ENCODE assay signal across 16 cellular contexts in the genomic region with DNA sequence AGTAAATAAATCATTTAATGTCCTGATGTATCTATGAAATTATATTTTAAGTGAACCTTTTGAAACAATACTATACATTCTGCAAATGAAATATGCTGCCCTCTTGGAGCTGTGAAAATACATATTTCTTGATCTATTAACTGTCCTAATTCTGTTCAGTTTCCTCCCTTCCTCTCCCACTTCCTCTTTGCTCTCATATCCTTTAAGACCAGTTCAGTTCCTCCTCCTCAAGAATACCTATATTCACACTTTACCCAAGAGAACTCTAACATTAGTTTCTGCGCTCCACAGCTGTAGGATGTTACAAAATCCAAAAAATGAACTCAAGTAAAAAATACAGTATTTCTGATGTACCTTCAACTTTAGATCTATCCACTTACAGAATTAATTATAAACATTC. TPM values are rescaled to one million over a fixed set of nuclear protein-coding genes. Genes with fewer than 3 reads are reported as not detected.
DNase-seq lines count a peak whose midpoint lies in the region; ATAC-seq and TF ChIP-seq lines count a peak whose summit lies in the region.
"Had no signal": no experiment of that assay in that cellular context is flagged by ENCODE, and none has a peak within 500 bp of the region (broad histone marks: within the 10 kb centered on the region; RNA-seq: fewer than 3 reads in every experiment).

No MANE protein-coding gene starts in this region.

- DNase-seq in NOMO-1 (lab: John Stamatoyannopoulos, UW; ENCODE audit: unreplicated experiment in 2 of 2) (peak; percentile 35 to 73), retina (no peak), SK-N-SH (no peak), PC-9 (no peak)
- no peak for DNase-seq in central memory CD8-positive, alpha-beta T cell (ENCODE audit: low spot score in 2 of 2)
- DNase-seq: activated CD4-positive, alpha-beta T cell treated with anti-CD3 and anti-CD28 coated beads for 1 hour; activated effector memory CD4-positive, alpha-beta T cell treated with anti-CD3 and anti-CD28 coated beads, Interleukin-2, amount 50 U/mL, for 16 hours; brain microvascular endothelial cell; glutamatergic neuron; GOT3; kidney glomerular epithelial cell; NCI-H1105; SJCRH30 had no signal

- BruUV-seq in PC-9 (replicated peaks; lab: Mats Ljungman, UMichigan): no TSS peak

- peak overlapping the region; percentile 12 for H3K4me3 Mint-ChIP-seq in central memory CD8-positive, alpha-beta T cell

- no peak for TF ChIP-seq RAD21 in SK-N-SH (IDR thresholded peaks at IDR 0.05; ENCODE audit: low read length)

- peaks cover 0 to 7% (median 0%) of the 10 kb centered on the region in 11 experiments; a peak in 6 of 22 replicates for H3K36me3 ChIP-seq in BLaER1 treated with 17β-estradiol and CSF1 and Interleukin-3, amounts not matched to agents 10 nM and 100 nM
- no peaks in the 10 kb centered on the region for H3K36me3 ChIP-seq in SK-N-SH (replicated peaks in 1 of 2; ENCODE audit: control insufficient read depth in 1 of 2, insufficient read depth in 2 of 2, low read length in 1 of 2)
- no peaks in the 10 kb centered on the region for H3K36me3 ChIP-seq in PC-9 (ENCODE audit: low read depth)
- H3K36me3 ChIP-seq: brain microvascular endothelial cell, SJCRH30 had no signal

- H3F3A ChIP-seq in SK-N-SH (replicated peaks; ENCODE audit: insufficient read depth) (peaks cover 4% of the 10 kb centered on the region), PC-9 (ENCODE audit: insufficient read depth, low read depth) (0 out of 2 replicates have a peak, but pooled peaks cover 5% of the 10 kb centered on the region)

- H4K20me1 ChIP-seq in BLaER1 treated with 17β-estradiol and CSF1 and Interleukin-3, amounts not matched to agents 10 nM and 100 nM: peaks cover 4 to 95% (median 29%) of the 10 kb centered on the region in 11 experiments; a peak in 16 of 22 replicates
- H4K20me1 ChIP-seq in SK-N-SH (ENCODE audit: insufficient read depth) (peaks cover 15% of the 10 kb centered on the region; the same call in 1 of the 2 replicates), PC-9 (ENCODE audit: insufficient read depth) (peaks cover 16% of the 10 kb centered on the region; the same call in 1 of the 2 replicates)

- intact Hi-C loops in PC-9 (cut with micrococcal nuclease; ENCODE audit: unreplicated experiment): no loop called here

- peaks cover 55 to 73% (median 68%) of the 10 kb centered on the region in 10 experiments for H3K4me1 ChIP-seq in BLaER1 treated with 17β-estradiol and CSF1 and Interleukin-3, amounts not matched to agents 10 nM and 100 nM
- H3K4me1 ChIP-seq in SK-N-SH (ENCODE audit: control insufficient read depth in 1 of 2, insufficient read depth in 2 of 2, low read depth in 1 of 2, low read length in 1 of 2) (peaks cover 4 to 11% of the 10 kb centered on the region in 2 experiments), PC-9 (replicated peaks; ENCODE audit: insufficient read depth) (peaks cover 15% of the 10 kb centered on the region)
- H3K4me1 ChIP-seq: SJCRH30 had no signal

- ATAC-seq in GM18511 (IDR thresholded peaks at IDR 0.05; ENCODE audit: unreplicated experiment) (peak; percentile 42), GM21381 (IDR thresholded peaks at IDR 0.05; ENCODE audit: unreplicated experiment) (no peak)
- no peak for ATAC-seq in central memory CD8-positive, alpha-beta T cell (replicated peaks; ENCODE audit: extremely low read depth, poor library complexity, severe bottlenecking)

- WGBS in SK-N-SH (ENCODE audit: low lambda C conversion rate): 98% methylated on average over 1 of the region's 1 CpG

- peaks cover 0 to 23% (median 7%) of the 10 kb centered on the region in 11 experiments; a peak in 11 of 22 replicates for H3K9me3 ChIP-seq in BLaER1 treated with 17β-estradiol and CSF1 and Interleukin-3, amounts not matched to agents 10 nM and 100 nM (replicated peaks in 1 of 11)
- H3K9me3 ChIP-seq in SK-N-SH (no peaks in the 10 kb centered on the region), PC-9 (ENCODE audit: insufficient read depth, low read depth) (no peaks in the 10 kb centered on the region)
- H3K9me3 ChIP-seq: SJCRH30 had no signal

- POLR2A ChIA-PET in SK-N-SH (lab: Yijun Ruan, JAX): no interaction called here
- POLR2A ChIA-PET in PC-9 (lab: Charles Lee; ENCODE audit: unreplicated experiment): no interaction called here

- H3K4me2 ChIP-seq in BLaER1 treated with 17β-estradiol and CSF1 and Interleukin-3, amounts not matched to agents 10 nM and 100 nM: peak overlapping the region; percentile 56 to 85 (median 71)
- H3K4me2 ChIP-seq in SK-N-SH: no peak overlapping the region
- H3K4me2 ChIP-seq in PC-9: no peak overlapping the region

- H3K9me2 ChIP-seq in SK-N-SH (no peaks in the 10 kb centered on the region), PC-9 (ENCODE audit: insufficient read depth) (no peaks in the 10 kb centered on the region)

- peak overlapping the region in 1 of 11 experiments; percentile 30; a peak in 3 of 22 replicates for H3K9ac ChIP-seq in BLaER1 treated with 17β-estradiol and CSF1 and Interleukin-3, amounts not matched to agents 10 nM and 100 nM
- no peak overlapping the region for H3K9ac ChIP-seq in SK-N-SH

- H3K4me1 Mint-ChIP-seq in central memory CD8-positive, alpha-beta T cell: peaks cover 66% of the 10 kb centered on the region

- H3K79me2 ChIP-seq in SK-N-SH (ENCODE audit: insufficient read depth): peaks cover 99% of the 10 kb centered on the region
- H3K79me2 ChIP-seq in PC-9 (ENCODE audit: low read depth): peaks cover 90% of the 10 kb centered on the region

- no peaks in the 10 kb centered on the region for H3K27me3 ChIP-seq in BLaER1 treated with 17β-estradiol and CSF1 and Interleukin-3, amounts not matched to agents 10 nM and 100 nM
- no peaks in the 10 kb centered on the region for H3K27me3 ChIP-seq in SK-N-SH (ENCODE audit: insufficient read depth)
- H3K27me3 ChIP-seq in PC-9 (ENCODE audit: insufficient read depth, low read depth): no peaks in the 10 kb centered on the region
- H3K27me3 ChIP-seq: brain microvascular endothelial cell, SJCRH30 had no signal

- H3K9me3 Mint-ChIP-seq in central memory CD8-positive, alpha-beta T cell: no peaks in the 10 kb centered on the region

- CTCF ChIA-PET in SK-N-SH (lab: Yijun Ruan, JAX) (interaction anchor here (1.3 to 2.1 kb wide), 5 partner anchors 13 to 428 kb away, joined by 3 to 6 read pairs (median 3); partner anchors contain the start of genes ATAD2B and TP53I3), PC-9 (lab: Charles Lee) (no interaction called here)

- TF ChIP-seq CTCF in SK-N-SH (IDR thresholded peaks at IDR 0.05): no peak
- no peak for TF ChIP-seq CTCF in PC-9 (conservative IDR thresholded peaks at IDR 0.05)

- H3K27ac Mint-ChIP-seq in central memory CD8-positive, alpha-beta T cell (ENCODE audit: low read depth): peak overlapping the region; percentile 77

- no peak for TF ChIP-seq EP300 in SK-N-SH (IDR thresholded peaks at IDR 0.05; ENCODE audit: borderline replicate concordance in 1 of 2, low read depth in 1 of 2, low read length in 1 of 2)

- H3K27ac ChIP-seq in BLaER1 treated with 17β-estradiol and CSF1 and Interleukin-3, amounts not matched to agents 10 nM and 100 nM: peak overlapping the region in 7 of 11 experiments; percentile 3 to 47 (median 32); a peak in 8 of 22 replicates
- no peak overlapping the region for H3K27ac ChIP-seq in SK-N-SH (ENCODE audit: low read depth in 2 of 2, low read length in 1 of 2)
- H3K27ac ChIP-seq in PC-9: no peak overlapping the region
- H3K27ac ChIP-seq: brain microvascular endothelial cell, SJCRH30 had no signal

- H2AFZ ChIP-seq in SK-N-SH (ENCODE audit: low read depth): no peak overlapping the region
- no peak overlapping the region for H2AFZ ChIP-seq in PC-9

- H3K27me3 Mint-ChIP-seq in central memory CD8-positive, alpha-beta T cell: no peaks in the 10 kb centered on the region

- H3K36me3 Mint-ChIP-seq in central memory CD8-positive, alpha-beta T cell (ENCODE audit: insufficient read depth): peaks cover 16% of the 10 kb centered on the region

- no peak overlapping the region; a peak in 3 of 20 replicates for H3K4me3 ChIP-seq in BLaER1 treated with 17β-estradiol and CSF1 and Interleukin-3, amounts not matched to agents 10 nM and 100 nM
- no peak overlapping the region for H3K4me3 ChIP-seq in SK-N-SH (ENCODE audit: low read depth in 2 of 2, low read length in 1 of 2)
- H3K4me3 ChIP-seq in PC-9: no peak overlapping the region
- H3K4me3 ChIP-seq: SJCRH30 had no signal

TF ChIP-seq in SK-N-SH, 30 proteins besides CTCF, POLR2A, EP300 and RAD21 (continues in another document):
- TF ChIP-seq REST (IDR thresholded peaks at IDR 0.05; ENCODE audit: low read depth, low read length) (no peak), GATA2 (CRISPR knock-in tag; IDR thresholded peaks at IDR 0.05) (no peak), GABPA (IDR thresholded peaks at IDR 0.05; ENCODE audit: low read depth) (no peak), SIN3A (IDR thresholded peaks at IDR 0.05; ENCODE audit: borderline replicate concordance, low read depth, low read length) (no peak), RCOR1 (IDR thresholded peaks at IDR 0.05; ENCODE audit: low read length) (no peak), FOXJ3 (CRISPR knock-in tag; IDR thresholded peaks at IDR 0.05) (no peak), SMC3 (IDR thresholded peaks at IDR 0.05; ENCODE audit: low read depth, low read length) (no peak)

RNA-seq across cellular contexts. Expression of gene ITSN2, which starts 5.4 kb away (rescaled TPM):
- polyA plus RNA-seq in SK-N-SH (2012; rRNA removed): 11.9 TPM in 2 replicates
- polyA plus RNA-seq in SK-N-SH (2012; cell fraction: cytosol; rRNA removed): 8.3 and 10.9 TPM in 2 replicates
- polyA plus RNA-seq in SK-N-SH (2012; cell fraction: nucleus; rRNA removed): 38.9 and 39.9 TPM in 2 replicates
- total RNA-seq in PC-9 (2021): 28.4 and 30.4 TPM in 2 replicates

Comparison
In these comparisons a context has a peak if more than half of its experiments do, and no peak if none do; other contexts are left out.
1. H3K27ac ChIP-seq: peak in BLaER1 treated with 17β-estradiol and CSF1 and Interleukin-3, amounts not matched to agents 10 nM and 100 nM (7 of 11); none in SK-N-SH (0 of 2) and PC-9 (single experiment).
2. H3K4me2 ChIP-seq: peak in BLaER1 treated with 17β-estradiol and CSF1 and Interleukin-3, amounts not matched to agents 10 nM and 100 nM (11 of 11); none in SK-N-SH (single experiment) and PC-9 (single experiment).
3. DNase-seq: peak in NOMO-1 (2 of 2); none in central memory CD8-positive, alpha-beta T cell (0 of 2), retina (single experiment), SK-N-SH (single experiment) and PC-9 (0 of 2).